ENCODE assay signal across 30 cellular contexts in genomic region chr4:149238097-149238496, GRCh38.
"Had no signal": no experiment of that assay in that cellular context is flagged by ENCODE, and none has a peak within 500 bp of the region (broad histone marks: within the 10 kb centered on the region; RNA-seq: fewer than 3 reads in every experiment).

No MANE protein-coding gene starts in this region.

- H3K9me3 Mint-ChIP-seq: activated CD4-positive, alpha-beta T cell treated with anti-CD3 and anti-CD28 coated beads, Interleukin-2, amount 10 ng/mL, durations not matched to agents 24 days and 14 days; activated naive CD4-positive, alpha-beta T cell treated with anti-CD3 and anti-CD28 coated beads, Interleukin-2, amount 10 ng/mL, durations not matched to agents 7 days and 5 days; effector memory CD8-positive, alpha-beta T cell had no signal

- DNase-seq: activated CD4-positive, alpha-beta memory T cell treated with anti-CD3 and anti-CD28 coated beads for 36 hours; activated CD4-positive, alpha-beta T cell treated with anti-CD3 and anti-CD28 coated beads for 36 hours; activated CD4-positive, alpha-beta T cell treated with anti-CD3 and anti-CD28 coated beads, Interleukin-2, amount 10 ng/mL, durations not matched to agents 24 days and 14 days; activated CD4-positive, CD25-positive, alpha-beta regulatory T cell; activated CD4-positive, CD25-positive, alpha-beta regulatory T cell treated with anti-CD3 and anti-CD28 coated beads, Interleukin-2, amount 50 U/mL, for 72 hours; activated CD8-positive, alpha-beta memory T cell treated with anti-CD3 and anti-CD28 coated beads, Interleukin-2, amount 10 ng/mL, durations not matched to agents 7 days and 5 days; activated CD8-positive, alpha-beta memory T cell treated with anti-CD3 and anti-CD28 coated beads, Interleukin-2, amount 50 U/mL, for 4 hours; activated CD8-positive, alpha-beta T cell treated with anti-CD3 and anti-CD28 coated beads, Interleukin-2, amount 10 ng/mL, durations not matched to agents 7 days and 5 days; activated gamma-delta T cell; activated naive CD4-positive, alpha-beta T cell; activated naive CD4-positive, alpha-beta T cell treated with anti-CD3 and anti-CD28 coated beads, Interleukin-2, amount 10 ng/mL, durations not matched to agents 7 days and 5 days; activated T-cell treated with anti-CD3 and anti-CD28 coated beads, Interleukin-2, amount 50 U/mL, for 1 hour; activated T-cell treated with anti-CD3 and anti-CD28 coated beads, Interleukin-2, amount 50 U/mL, for 72 hours; amniotic stem cell; anterior cingulate cortex; body of pancreas; caudate nucleus; cortex of kidney; dermis blood vessel endothelial cell; effector CD4-positive, alpha-beta T cell; effector memory CD8-positive, alpha-beta T cell; erythroblast; foreskin melanocyte; heart right ventricle; T1000 had no signal

- H3K36me3 Mint-ChIP-seq: activated CD4-positive, alpha-beta memory T cell treated with anti-CD3 and anti-CD28 coated beads for 36 hours; activated CD8-positive, alpha-beta memory T cell treated with anti-CD3 and anti-CD28 coated beads, Interleukin-2, amount 10 ng/mL, durations not matched to agents 7 days and 5 days; activated naive CD4-positive, alpha-beta T cell treated with anti-CD3 and anti-CD28 coated beads, Interleukin-2, amount 10 ng/mL, durations not matched to agents 7 days and 5 days; activated naive CD8-positive, alpha-beta T cell had no signal

- H3K36me3 ChIP-seq: esophagus muscularis mucosa, gastroesophageal sphincter, heart right ventricle had no signal

- H3K4me3 Mint-ChIP-seq: activated CD4-positive, alpha-beta memory T cell treated with anti-CD3 and anti-CD28 coated beads for 36 hours; activated CD4-positive, alpha-beta T cell treated with anti-CD3 and anti-CD28 coated beads for 36 hours; activated CD4-positive, alpha-beta T cell treated with anti-CD3 and anti-CD28 coated beads, Interleukin-2, amount 10 ng/mL, durations not matched to agents 24 days and 14 days; activated CD8-positive, alpha-beta memory T cell treated with anti-CD3 and anti-CD28 coated beads, Interleukin-2, amount 10 ng/mL, durations not matched to agents 7 days and 5 days; activated CD8-positive, alpha-beta T cell treated with anti-CD3 and anti-CD28 coated beads, Interleukin-2, amount 10 ng/mL, durations not matched to agents 7 days and 5 days; activated naive CD4-positive, alpha-beta T cell treated with anti-CD3 and anti-CD28 coated beads, Interleukin-2, amount 10 ng/mL, durations not matched to agents 7 days and 5 days; activated naive CD8-positive, alpha-beta T cell; activated T-cell treated with anti-CD3 and anti-CD28 coated beads, Interleukin-2, amount 50 U/mL, for 72 hours; effector memory CD8-positive, alpha-beta T cell; T-helper 2 cell treated with Interferon-gamma antibody and Interleukin-4, amounts not matched to agents 5 μg/mL and 100 μg/mL, for 36 hours had no signal

- H3K4me1 Mint-ChIP-seq: activated CD4-positive, alpha-beta T cell treated with anti-CD3 and anti-CD28 coated beads for 36 hours; activated CD4-positive, alpha-beta T cell treated with anti-CD3 and anti-CD28 coated beads, Interleukin-2, amount 10 ng/mL, durations not matched to agents 24 days and 14 days; activated CD8-positive, alpha-beta memory T cell treated with anti-CD3 and anti-CD28 coated beads, Interleukin-2, amount 10 ng/mL, durations not matched to agents 7 days and 5 days; activated naive CD4-positive, alpha-beta T cell treated with anti-CD3 and anti-CD28 coated beads, Interleukin-2, amount 10 ng/mL, durations not matched to agents 7 days and 5 days had no signal

- H3K4me3 ChIP-seq: body of pancreas, esophagus muscularis mucosa, gastroesophageal sphincter, heart right ventricle, hepatocyte had no signal

- H2AFZ ChIP-seq: hepatocyte had no signal

- H3K27me3 Mint-ChIP-seq: activated CD4-positive, alpha-beta memory T cell treated with anti-CD3 and anti-CD28 coated beads for 36 hours; activated CD4-positive, alpha-beta T cell treated with anti-CD3 and anti-CD28 coated beads for 36 hours; activated CD4-positive, alpha-beta T cell treated with anti-CD3 and anti-CD28 coated beads, Interleukin-2, amount 10 ng/mL, durations not matched to agents 24 days and 14 days; activated CD8-positive, alpha-beta memory T cell treated with anti-CD3 and anti-CD28 coated beads, Interleukin-2, amount 10 ng/mL, durations not matched to agents 7 days and 5 days; activated naive CD4-positive, alpha-beta T cell treated with anti-CD3 and anti-CD28 coated beads, Interleukin-2, amount 10 ng/mL, durations not matched to agents 7 days and 5 days; activated naive CD8-positive, alpha-beta T cell; effector memory CD8-positive, alpha-beta T cell had no signal

- H3K79me2 ChIP-seq: hepatocyte had no signal

- H3K27ac ChIP-seq: body of pancreas, esophagus muscularis mucosa, gastroesophageal sphincter, heart right ventricle, hepatocyte had no signal

- H3K4me2 ChIP-seq: hepatocyte had no signal

- ATAC-seq: activated CD4-positive, alpha-beta T cell treated with anti-CD3 and anti-CD28 coated beads for 36 hours; activated CD8-positive, alpha-beta memory T cell treated with anti-CD3 and anti-CD28 coated beads, Interleukin-2, amount 10 ng/mL, durations not matched to agents 7 days and 5 days; activated CD8-positive, alpha-beta T cell treated with anti-CD3 and anti-CD28 coated beads, Interleukin-2, amount 10 ng/mL, durations not matched to agents 7 days and 5 days; activated T-cell treated with anti-CD3 and anti-CD28 coated beads, Interleukin-2, amount 50 U/mL, for 72 hours; body of pancreas; effector memory CD8-positive, alpha-beta T cell; gastroesophageal sphincter; heart right ventricle had no signal

- H3K27ac Mint-ChIP-seq: activated CD4-positive, alpha-beta memory T cell treated with anti-CD3 and anti-CD28 coated beads for 36 hours; activated CD4-positive, alpha-beta T cell treated with anti-CD3 and anti-CD28 coated beads for 36 hours; activated CD4-positive, alpha-beta T cell treated with anti-CD3 and anti-CD28 coated beads, Interleukin-2, amount 10 ng/mL, durations not matched to agents 24 days and 14 days; activated CD8-positive, alpha-beta memory T cell treated with anti-CD3 and anti-CD28 coated beads, Interleukin-2, amount 10 ng/mL, durations not matched to agents 7 days and 5 days; activated CD8-positive, alpha-beta T cell treated with anti-CD3 and anti-CD28 coated beads, Interleukin-2, amount 10 ng/mL, durations not matched to agents 7 days and 5 days; activated naive CD4-positive, alpha-beta T cell treated with anti-CD3 and anti-CD28 coated beads, Interleukin-2, amount 10 ng/mL, durations not matched to agents 7 days and 5 days; activated naive CD8-positive, alpha-beta T cell; activated T-cell treated with anti-CD3 and anti-CD28 coated beads, Interleukin-2, amount 50 U/mL, for 72 hours; effector memory CD8-positive, alpha-beta T cell; T-helper 2 cell treated with Interferon-gamma antibody and Interleukin-4, amounts not matched to agents 5 μg/mL and 100 μg/mL, for 36 hours had no signal

- H3K4me1 ChIP-seq: body of pancreas, esophagus muscularis mucosa, gastroesophageal sphincter, heart right ventricle had no signal

- H3K9me3 ChIP-seq: body of pancreas, esophagus muscularis mucosa, gastroesophageal sphincter had no signal

- H3K27me3 ChIP-seq: body of pancreas, esophagus muscularis mucosa, gastroesophageal sphincter, heart right ventricle, hepatocyte had no signal
